ENCODE assay signal across 11 cellular contexts in genomic region chr15:21401531-21401930, GRCh38. TPM values are rescaled to one million over a fixed set of nuclear protein-coding genes. Genes with fewer than 3 reads are reported as not detected.
"Had no signal": no experiment of that assay in that cellular context is flagged by ENCODE, and none has a peak within 500 bp of the region (broad histone marks: within the 10 kb centered on the region; RNA-seq: fewer than 3 reads in every experiment).

No MANE protein-coding gene starts in this region.

RNA-seq across cellular contexts. Expression of gene POTEB3, which starts 38.8 kb away (rescaled TPM):
- total RNA-seq: stomach, subcutaneous adipose tissue, suprapubic skin, temporal lobe, thoracic aorta, tibial nerve, transverse colon, upper lobe of left lung, ureter, urinary bladder, vagina had no signal
- polyA plus RNA-seq: stomach, urinary bladder had no signal
